ENCODE assay signal across 1 cellular context in the genomic region with DNA sequence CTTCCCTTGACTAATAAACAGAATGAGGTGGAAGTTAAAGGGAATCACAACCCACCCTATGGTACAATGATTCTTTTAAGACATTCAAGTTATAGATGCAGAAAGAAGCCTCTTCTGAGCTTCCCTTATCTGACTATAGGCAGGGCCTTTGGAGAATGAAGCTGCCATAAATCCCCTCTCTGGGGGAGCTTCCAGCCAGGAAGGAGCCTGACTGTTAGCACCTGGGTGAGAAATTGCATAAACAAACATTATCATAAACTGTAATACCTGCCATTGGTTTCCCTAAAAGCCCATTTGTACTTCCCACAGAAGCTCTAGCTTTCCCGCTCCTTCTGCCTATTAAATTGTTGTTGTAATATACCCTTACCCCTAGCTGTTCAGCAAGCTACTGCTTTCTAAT.
TF ChIP-seq lines count a peak whose summit lies in the region.

No MANE protein-coding gene starts in this region.

TF ChIP-seq in WTC11, 78 proteins besides CTCF, POLR2A, EP300 and RAD21 (continued from another document):
- TF ChIP-seq ZNF425 (CRISPR knock-in tag; conservative IDR thresholded peaks at IDR 0.05) (no peak), ATF1 (CRISPR knock-in tag; IDR thresholded peaks at IDR 0.05) (no peak), OVOL2 (CRISPR knock-in tag; IDR thresholded peaks at IDR 0.05; ENCODE audit: borderline replicate concordance) (no peak), ZNF396 (CRISPR knock-in tag; IDR thresholded peaks at IDR 0.05; ENCODE audit: borderline replicate concordance) (no peak), SOX15 (CRISPR knock-in tag; IDR thresholded peaks at IDR 0.05) (no peak), PREB (CRISPR knock-in tag; IDR thresholded peaks at IDR 0.05; ENCODE audit: borderline replicate concordance) (no peak)
- TF ChIP-seq, protein P1, sequence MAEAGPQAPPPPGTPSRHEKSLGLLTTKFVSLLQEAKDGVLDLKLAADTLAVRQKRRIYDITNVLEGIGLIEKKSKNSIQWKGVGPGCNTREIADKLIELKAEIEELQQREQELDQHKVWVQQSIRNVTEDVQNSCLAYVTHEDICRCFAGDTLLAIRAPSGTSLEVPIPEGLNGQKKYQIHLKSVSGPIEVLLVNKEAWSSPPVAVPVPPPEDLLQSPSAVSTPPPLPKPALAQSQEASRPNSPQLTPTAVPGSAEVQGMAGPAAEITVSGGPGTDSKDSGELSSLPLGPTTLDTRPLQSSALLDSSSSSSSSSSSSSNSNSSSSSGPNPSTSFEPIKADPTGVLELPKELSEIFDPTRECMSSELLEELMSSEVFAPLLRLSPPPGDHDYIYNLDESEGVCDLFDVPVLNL (CRISPR knock-in tag; IDR thresholded peaks at IDR 0.05; ENCODE audit: borderline replicate concordance, low read depth) = no peak
